Comparison of ENCODE assay signal across 1 cellular context in the genomic region with DNA sequence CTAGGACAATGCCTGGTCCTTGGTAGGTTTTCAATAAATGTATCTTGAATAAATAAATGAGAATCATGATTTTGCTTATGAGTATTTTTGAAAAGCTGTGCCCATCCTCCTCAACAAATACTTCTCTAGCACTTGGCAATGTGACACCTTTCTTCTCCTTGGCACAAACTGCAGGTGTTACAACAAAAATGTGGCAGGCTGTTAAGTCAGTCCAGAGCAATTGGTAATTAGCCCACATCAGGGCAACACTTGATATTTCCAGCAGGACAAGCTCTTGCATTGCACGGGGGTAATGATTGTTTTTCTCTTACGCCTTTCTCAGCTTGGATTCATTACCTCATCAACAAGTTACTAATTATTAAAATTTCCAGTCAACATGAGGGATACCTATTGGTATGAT.
TF ChIP-seq lines count a peak whose summit lies in the region.

No MANE protein-coding gene starts in this region.

TF ChIP-seq in HepG2, 621 proteins besides CTCF, POLR2A, EP300 and RAD21 (continued from another document):
- TF ChIP-seq, protein P1, sequence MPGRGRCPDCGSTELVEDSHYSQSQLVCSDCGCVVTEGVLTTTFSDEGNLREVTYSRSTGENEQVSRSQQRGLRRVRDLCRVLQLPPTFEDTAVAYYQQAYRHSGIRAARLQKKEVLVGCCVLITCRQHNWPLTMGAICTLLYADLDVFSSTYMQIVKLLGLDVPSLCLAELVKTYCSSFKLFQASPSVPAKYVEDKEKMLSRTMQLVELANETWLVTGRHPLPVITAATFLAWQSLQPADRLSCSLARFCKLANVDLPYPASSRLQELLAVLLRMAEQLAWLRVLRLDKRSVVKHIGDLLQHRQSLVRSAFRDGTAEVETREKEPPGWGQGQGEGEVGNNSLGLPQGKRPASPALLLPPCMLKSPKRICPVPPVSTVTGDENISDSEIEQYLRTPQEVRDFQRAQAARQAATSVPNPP (CRISPR knock-in tag; IDR thresholded peaks at IDR 0.05): no peak
- no peak for TF ChIP-seq XBP1 (CRISPR knock-in tag; IDR thresholded peaks at IDR 0.05)
- no peak for TF ChIP-seq RARA (CRISPR knock-in tag; IDR thresholded peaks at IDR 0.05)
- TF ChIP-seq ZNF20 (CRISPR knock-in tag; IDR thresholded peaks at IDR 0.05): no peak
- TF ChIP-seq ZFP62 (CRISPR knock-in tag; IDR thresholded peaks at IDR 0.05): no peak
- TF ChIP-seq, protein P2, sequence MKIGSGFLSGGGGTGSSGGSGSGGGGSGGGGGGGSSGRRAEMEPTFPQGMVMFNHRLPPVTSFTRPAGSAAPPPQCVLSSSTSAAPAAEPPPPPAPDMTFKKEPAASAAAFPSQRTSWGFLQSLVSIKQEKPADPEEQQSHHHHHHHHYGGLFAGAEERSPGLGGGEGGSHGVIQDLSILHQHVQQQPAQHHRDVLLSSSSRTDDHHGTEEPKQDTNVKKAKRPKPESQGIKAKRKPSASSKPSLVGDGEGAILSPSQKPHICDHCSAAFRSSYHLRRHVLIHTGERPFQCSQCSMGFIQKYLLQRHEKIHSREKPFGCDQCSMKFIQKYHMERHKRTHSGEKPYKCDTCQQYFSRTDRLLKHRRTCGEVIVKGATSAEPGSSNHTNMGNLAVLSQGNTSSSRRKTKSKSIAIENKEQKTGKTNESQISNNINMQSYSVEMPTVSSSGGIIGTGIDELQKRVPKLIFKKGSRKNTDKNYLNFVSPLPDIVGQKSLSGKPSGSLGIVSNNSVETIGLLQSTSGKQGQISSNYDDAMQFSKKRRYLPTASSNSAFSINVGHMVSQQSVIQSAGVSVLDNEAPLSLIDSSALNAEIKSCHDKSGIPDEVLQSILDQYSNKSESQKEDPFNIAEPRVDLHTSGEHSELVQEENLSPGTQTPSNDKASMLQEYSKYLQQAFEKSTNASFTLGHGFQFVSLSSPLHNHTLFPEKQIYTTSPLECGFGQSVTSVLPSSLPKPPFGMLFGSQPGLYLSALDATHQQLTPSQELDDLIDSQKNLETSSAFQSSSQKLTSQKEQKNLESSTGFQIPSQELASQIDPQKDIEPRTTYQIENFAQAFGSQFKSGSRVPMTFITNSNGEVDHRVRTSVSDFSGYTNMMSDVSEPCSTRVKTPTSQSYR (CRISPR knock-in tag; IDR thresholded peaks at IDR 0.05; ENCODE audit: borderline replicate concordance): no peak
- TF ChIP-seq CEBPZ (IDR thresholded peaks at IDR 0.05; ENCODE audit: low read length): no peak
- TF ChIP-seq, protein P3, sequence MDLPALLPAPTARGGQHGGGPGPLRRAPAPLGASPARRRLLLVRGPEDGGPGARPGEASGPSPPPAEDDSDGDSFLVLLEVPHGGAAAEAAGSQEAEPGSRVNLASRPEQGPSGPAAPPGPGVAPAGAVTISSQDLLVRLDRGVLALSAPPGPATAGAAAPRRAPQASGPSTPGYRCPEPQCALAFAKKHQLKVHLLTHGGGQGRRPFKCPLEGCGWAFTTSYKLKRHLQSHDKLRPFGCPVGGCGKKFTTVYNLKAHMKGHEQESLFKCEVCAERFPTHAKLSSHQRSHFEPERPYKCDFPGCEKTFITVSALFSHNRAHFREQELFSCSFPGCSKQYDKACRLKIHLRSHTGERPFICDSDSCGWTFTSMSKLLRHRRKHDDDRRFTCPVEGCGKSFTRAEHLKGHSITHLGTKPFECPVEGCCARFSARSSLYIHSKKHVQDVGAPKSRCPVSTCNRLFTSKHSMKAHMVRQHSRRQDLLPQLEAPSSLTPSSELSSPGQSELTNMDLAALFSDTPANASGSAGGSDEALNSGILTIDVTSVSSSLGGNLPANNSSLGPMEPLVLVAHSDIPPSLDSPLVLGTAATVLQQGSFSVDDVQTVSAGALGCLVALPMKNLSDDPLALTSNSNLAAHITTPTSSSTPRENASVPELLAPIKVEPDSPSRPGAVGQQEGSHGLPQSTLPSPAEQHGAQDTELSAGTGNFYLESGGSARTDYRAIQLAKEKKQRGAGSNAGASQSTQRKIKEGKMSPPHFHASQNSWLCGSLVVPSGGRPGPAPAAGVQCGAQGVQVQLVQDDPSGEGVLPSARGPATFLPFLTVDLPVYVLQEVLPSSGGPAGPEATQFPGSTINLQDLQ (CRISPR knock-in tag; IDR thresholded peaks at IDR 0.05): no peak
- no peak for TF ChIP-seq TEAD2 (CRISPR knock-in tag; IDR thresholded peaks at IDR 0.05)
- no peak for TF ChIP-seq CREB1 (IDR thresholded peaks at IDR 0.05)
- no peak for TF ChIP-seq CREB1 (CRISPR knock-in tag; IDR thresholded peaks at IDR 0.05)
- TF ChIP-seq SOX5 (CRISPR knock-in tag; IDR thresholded peaks at IDR 0.05; ENCODE audit: borderline replicate concordance): no peak
- TF ChIP-seq HIC2 (CRISPR knock-in tag; IDR thresholded peaks at IDR 0.05; ENCODE audit: low read depth): no peak
- TF ChIP-seq MLLT10 (CRISPR knock-in tag; IDR thresholded peaks at IDR 0.05): no peak
- no peak for TF ChIP-seq ZNF512B (CRISPR knock-in tag; IDR thresholded peaks at IDR 0.05; ENCODE audit: borderline replicate concordance)
